Comparison of ENCODE assay signal across 2 cellular contexts in genomic region chr3:9386501-9387321, GRCh38.
TF ChIP-seq lines count a peak whose summit lies in the region.

No MANE protein-coding gene starts in this region.

TF ChIP-seq in HepG2, 621 proteins besides CTCF, POLR2A, EP300 and RAD21 (continued from another document):
- TF ChIP-seq AGO2 (optimal IDR thresholded peaks at IDR 0.05; ENCODE audit: low read depth, low read length) (peak; percentile 61), ZNF18 (CRISPR knock-in tag; IDR thresholded peaks at IDR 0.05; ENCODE audit: insufficient replicate concordance) (no peak), ARID5B (CRISPR knock-in tag; IDR thresholded peaks at IDR 0.05) (0 out of 2 replicates have a peak, but pooled peaks have one; percentile 6), HNRNPK (IDR thresholded peaks at IDR 0.05; ENCODE audit: low read depth, low read length, poor library complexity, severe bottlenecking) (peak; percentile 66), KLF15 (CRISPR knock-in tag; IDR thresholded peaks at IDR 0.05; ENCODE audit: borderline replicate concordance) (no peak)

TF ChIP-seq in WTC11, 78 proteins besides CTCF, POLR2A, EP300 and RAD21 (continued from another document):
- no peak for TF ChIP-seq FOXJ3 (CRISPR knock-in tag; IDR thresholded peaks at IDR 0.05; ENCODE audit: borderline replicate concordance)
TF ChIP-seq in WTC11: peak in this region for 1.
